In the genomic region with DNA sequence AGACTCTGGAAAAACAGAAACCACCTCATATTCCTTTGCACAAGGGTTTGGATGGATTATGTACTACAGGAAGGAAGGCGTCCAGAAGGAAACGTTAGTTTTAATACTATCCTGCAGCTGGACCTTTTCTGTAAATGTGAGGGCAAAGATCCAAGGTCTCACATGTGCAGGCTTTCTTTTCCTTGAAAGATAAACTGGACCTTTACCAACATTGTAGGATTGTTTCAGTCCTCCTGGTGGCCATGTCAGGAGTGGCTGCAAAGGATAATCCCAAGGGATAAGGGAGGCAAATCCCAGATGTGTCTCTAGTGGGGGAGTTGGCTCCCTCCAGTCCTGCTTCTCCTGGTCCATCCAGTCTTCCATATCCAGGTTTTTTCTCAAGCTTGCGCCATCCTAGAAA, we compare ENCODE assay signal across 21 cellular contexts.
DNase-seq lines count a peak whose midpoint lies in the region; ATAC-seq, FAIRE-seq and TF ChIP-seq lines count a peak whose summit lies in the region.
"Had no signal": no experiment of that assay in that cellular context is flagged by ENCODE, and none has a peak within 500 bp of the region (broad histone marks: within the 10 kb centered on the region; RNA-seq: fewer than 3 reads in every experiment).

No MANE protein-coding gene starts in this region.

- POLR2A ChIA-PET in WTC11 (lab: Charles Lee) = interaction anchor here (0.5 kb wide), 1 partner anchor 16 kb away, joined by 4 read pairs; no protein-coding TSS in a partner anchor

- H3K9ac ChIP-seq in H9 (ENCODE audit: extremely low read depth, insufficient read length, low read length) = no peak overlapping the region

- H3K4me2 ChIP-seq in H9 (ENCODE audit: insufficient read depth, insufficient read length, low read length) = no peak overlapping the region

- H3K27me3 Mint-ChIP-seq in H9 (ENCODE audit: low read depth) (no peaks in the 10 kb centered on the region; the same call in none of the 2 replicates), WTC11 (ENCODE audit: low read depth) (peaks cover 2% of the 10 kb centered on the region; the same call in 1 of the 2 replicates), mesothelial cell of epicardium (ENCODE audit: low read depth) (no peaks in the 10 kb centered on the region)
- H3K27me3 Mint-ChIP-seq in stimulated activated memory B cell treated with anti-CD40 and anti-IgM and Interleukin-4, amounts not matched to agents 10 μg/mL and 1 μg/mL and 100 μg/mL, for 72 hours = no peaks in the 10 kb centered on the region
- H3K27me3 Mint-ChIP-seq: B cell had no signal

- H3K4me3 Mint-ChIP-seq in H9 = no peak overlapping the region
- H3K4me3 Mint-ChIP-seq in WTC11 = no peak overlapping the region
- H3K4me3 Mint-ChIP-seq in stimulated activated memory B cell treated with anti-CD40 and anti-IgM and Interleukin-4, amounts not matched to agents 10 μg/mL and 1 μg/mL and 100 μg/mL, for 72 hours = no peak overlapping the region
- H3K4me3 Mint-ChIP-seq in mesothelial cell of epicardium = no peak overlapping the region
- H3K4me3 Mint-ChIP-seq: B cell had no signal

- H2BK15ac ChIP-seq in H9 (ENCODE audit: low read depth, low read length) = no peak overlapping the region

- no peaks in the 10 kb centered on the region for H4K20me1 ChIP-seq in H9 (ENCODE audit: control insufficient read depth, insufficient read depth, insufficient read length)

- CTCF ChIA-PET in WTC11 (lab: Charles Lee) = no interaction called here

- intact Hi-C loops in pancreas (cut with DNase I) = no loop called here

- H2BK12ac ChIP-seq in H9 (ENCODE audit: insufficient read length, low read depth, low read length) = no peak overlapping the region

- no peak overlapping the region for H2BK5ac ChIP-seq in H9 (ENCODE audit: insufficient read length, low read length)

- H2BK120ac ChIP-seq in H9 (ENCODE audit: low read depth, low read length, poor library complexity, severe bottlenecking) = no peak overlapping the region

- no peak for FAIRE-seq in pancreas (lab: Jason Lieb, UNC)
- FAIRE-seq: GM12878 had no signal

- no peak overlapping the region for H2AK5ac ChIP-seq in H9 (ENCODE audit: insufficient read length, low read length)

- H3K56ac ChIP-seq in H9 (ENCODE audit: insufficient read length, low read depth, low read length) = no peak overlapping the region

- no peak overlapping the region for H3K14ac ChIP-seq in H9 (ENCODE audit: insufficient read depth, low read length)

- H3K27ac Mint-ChIP-seq in H9 (no peak overlapping the region), WTC11 (no peak overlapping the region), mesothelial cell of epicardium (no peak overlapping the region)
- H3K27ac Mint-ChIP-seq in stimulated activated memory B cell treated with anti-CD40 and anti-IgM and Interleukin-4, amounts not matched to agents 10 μg/mL and 1 μg/mL and 100 μg/mL, for 72 hours = no peak overlapping the region
- H3K27ac Mint-ChIP-seq: B cell had no signal

- H3K9me3 ChIP-seq in H9 (ENCODE audit: control insufficient read depth, low read depth, low read length) = no peaks in the 10 kb centered on the region
- no peaks in the 10 kb centered on the region for H3K9me3 ChIP-seq in pancreas

- H3K79me1 ChIP-seq in H9 (ENCODE audit: insufficient read depth, low read depth, low read length, poor library complexity, severe bottlenecking) = no peaks in the 10 kb centered on the region

- DNase-seq in H9 (no peak), WTC11 (ENCODE audit: low spot score) (no peak), pancreas (no peak), mesothelial cell of epicardium (ENCODE audit: low spot score in 2 of 2, unreplicated experiment in 2 of 2) (no peak), DMS 273 treated with DMSO at 0.1 percent for 48 hours (lab: John Stamatoyannopoulos, UW) (no peak)
- DNase-seq: Calu3, GDM1, NCI-H1092, NCI-H1436 treated with DMSO at 0.1 percent for 48 hours, NCI-H187 treated with DMSO at 0.1 percent for 48 hours, NCI-H2171 treated with DMSO at 0.1 percent for 48 hours, NCI-H345, NCI-H510A treated with DMSO at 0.1 percent for 48 hours, SHP77 treated with DMSO at 0.1 percent for 48 hours, T-helper 1 cell had no signal

- no peak overlapping the region for H3K4me3 ChIP-seq in pancreas
- H3K4me3 ChIP-seq: GM12878 had no signal

- H3K9me3 Mint-ChIP-seq in H9 (peaks cover 17 to 18% of the 10 kb centered on the region in 2 experiments; a peak in 4 of 5 replicates), WTC11 (peaks cover 46% of the 10 kb centered on the region), mesothelial cell of epicardium (peaks cover 41% of the 10 kb centered on the region)
- peaks cover 6% of the 10 kb centered on the region for H3K9me3 Mint-ChIP-seq in stimulated activated memory B cell treated with anti-CD40 and anti-IgM and Interleukin-4, amounts not matched to agents 10 μg/mL and 1 μg/mL and 100 μg/mL, for 72 hours

- no peak overlapping the region for H4K8ac ChIP-seq in H9 (replicated peaks; ENCODE audit: insufficient read length, low read depth, low read length)

- no peak overlapping the region for H3T11ph ChIP-seq in H9 (ENCODE audit: low read length)

- no peak overlapping the region for H3K18ac ChIP-seq in H9 (ENCODE audit: insufficient read length, low read depth, low read length)

- no peaks in the 10 kb centered on the region for H3K79me2 ChIP-seq in H9 (ENCODE audit: insufficient read depth, low read length)

- no CpG with 5 or more reads among the region's 3 CpGs for WGBS in H9 (ENCODE audit: extremely low coverage, insufficient read length, low lambda C conversion rate)
- WGBS in pancreas, 2 donors = 45 to 57% methylated on average over 3 of the region's 3 CpGs

- H3K23me2 ChIP-seq in H9 (ENCODE audit: insufficient read length, low read depth, low read length, poor library complexity, severe bottlenecking) = no peaks in the 10 kb centered on the region

- peak; percentile 15; the same call in 1 of the 2 replicates for TF ChIP-seq CTCF in C4-2B (conservative IDR thresholded peaks at IDR 0.05)
- peak; percentile 35; the same call in 2 of the 3 replicates for TF ChIP-seq CTCF in H9 (conservative IDR thresholded peaks at IDR 0.05)
- no peak for TF ChIP-seq CTCF in WTC11 (IDR thresholded peaks at IDR 0.05)
- no peak for TF ChIP-seq CTCF in pancreas (IDR thresholded peaks at IDR 0.05)
- no peak for TF ChIP-seq CTCF in mesothelial cell of epicardium (IDR thresholded peaks at IDR 0.05; ENCODE audit: unreplicated experiment)

- no peak overlapping the region for H4K91ac ChIP-seq in H9 (ENCODE audit: insufficient read length, low read depth, low read length)

- H3K27me3 ChIP-seq in H9 (ENCODE audit: insufficient read depth, low read length) (no peaks in the 10 kb centered on the region), pancreas (no peaks in the 10 kb centered on the region)

- no peak overlapping the region for H2BK20ac ChIP-seq in H9 (ENCODE audit: low read depth, low read length, poor library complexity, severe bottlenecking)

- H3K36me3 ChIP-seq in pancreas = no peaks in the 10 kb centered on the region

- ATAC-seq in WTC11 (peak; percentile 61), pancreas (peak in 3 of 4 donors; percentile 44 to 61 (median 53))
- no peak for ATAC-seq in stimulated activated memory B cell treated with anti-CD40 and anti-IgM and Interleukin-4, amounts not matched to agents 10 μg/mL and 1 μg/mL and 100 μg/mL, for 72 hours
- ATAC-seq: GM12878 had no signal

- peaks cover 3 to 17% (median 9%) of the 10 kb centered on the region in 3 experiments; a peak in 4 of 7 replicates for H3K36me3 Mint-ChIP-seq in H9 (ENCODE audit: insufficient read depth in 1 of 3, low read depth in 3 of 3)
- H3K36me3 Mint-ChIP-seq in WTC11 = peaks cover 19% of the 10 kb centered on the region
- no peaks in the 10 kb centered on the region for H3K36me3 Mint-ChIP-seq in stimulated activated memory B cell treated with anti-CD40 and anti-IgM and Interleukin-4, amounts not matched to agents 10 μg/mL and 1 μg/mL and 100 μg/mL, for 72 hours
- no peaks in the 10 kb centered on the region for H3K36me3 Mint-ChIP-seq in mesothelial cell of epicardium

- H4K5ac ChIP-seq in H9 (ENCODE audit: insufficient read length, low read depth, low read length) = no peak overlapping the region

- H3K4me1 Mint-ChIP-seq in H9 (no peaks in the 10 kb centered on the region), WTC11 (no peaks in the 10 kb centered on the region), mesothelial cell of epicardium (no peaks in the 10 kb centered on the region)
- no peaks in the 10 kb centered on the region for H3K4me1 Mint-ChIP-seq in stimulated activated memory B cell treated with anti-CD40 and anti-IgM and Interleukin-4, amounts not matched to agents 10 μg/mL and 1 μg/mL and 100 μg/mL, for 72 hours
- H3K4me1 Mint-ChIP-seq: B cell had no signal

- no peak overlapping the region for H3K4ac ChIP-seq in H9 (ENCODE audit: low read depth, low read length)

- H2AFZ ChIP-seq in H9 (ENCODE audit: low read length) = no peak overlapping the region

- H3K23ac ChIP-seq in H9 (ENCODE audit: insufficient read length, low read depth, low read length) = no peak overlapping the region

- H3K27ac ChIP-seq in C4-2B = no peak overlapping the region
- H3K27ac ChIP-seq in H9 (ENCODE audit: insufficient read length, low read depth, low read length) = no peak overlapping the region
- H3K27ac ChIP-seq in pancreas = no peak overlapping the region
- H3K27ac ChIP-seq: HL-60, RWPE1 had no signal

- no peaks in the 10 kb centered on the region for H3K4me1 ChIP-seq in H9 (ENCODE audit: insufficient read depth, low read length)
- no peaks in the 10 kb centered on the region for H3K4me1 ChIP-seq in pancreas

TF ChIP-seq in WTC11, 78 proteins besides CTCF, POLR2A, EP300 and RAD21:
- TF ChIP-seq, protein P1, sequence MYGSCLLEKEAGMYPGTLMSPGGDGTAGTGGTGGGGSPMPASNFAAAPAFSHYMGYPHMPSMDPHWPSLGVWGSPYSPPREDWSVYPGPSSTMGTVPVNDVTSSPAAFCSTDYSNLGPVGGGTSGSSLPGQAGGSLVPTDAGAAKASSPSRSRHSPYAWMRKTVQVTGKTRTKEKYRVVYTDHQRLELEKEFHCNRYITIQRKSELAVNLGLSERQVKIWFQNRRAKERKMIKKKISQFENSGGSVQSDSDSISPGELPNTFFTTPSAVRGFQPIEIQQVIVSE (CRISPR knock-in tag; IDR thresholded peaks at IDR 0.05; ENCODE audit: borderline replicate concordance) = no peak
TF ChIP-seq in WTC11: peak in this region for 0.

Comparison
In these comparisons a context has a peak if more than half of its experiments do, and no peak if none do; other contexts are left out.
1. CTCF ChIP-seq: peak in C4-2B (single experiment) and H9 (single experiment); none in WTC11 (single experiment), pancreas (0 of 4) and mesothelial cell of epicardium (single experiment).